Comparison of ENCODE assay signal across 18 cellular contexts in the genomic region with DNA sequence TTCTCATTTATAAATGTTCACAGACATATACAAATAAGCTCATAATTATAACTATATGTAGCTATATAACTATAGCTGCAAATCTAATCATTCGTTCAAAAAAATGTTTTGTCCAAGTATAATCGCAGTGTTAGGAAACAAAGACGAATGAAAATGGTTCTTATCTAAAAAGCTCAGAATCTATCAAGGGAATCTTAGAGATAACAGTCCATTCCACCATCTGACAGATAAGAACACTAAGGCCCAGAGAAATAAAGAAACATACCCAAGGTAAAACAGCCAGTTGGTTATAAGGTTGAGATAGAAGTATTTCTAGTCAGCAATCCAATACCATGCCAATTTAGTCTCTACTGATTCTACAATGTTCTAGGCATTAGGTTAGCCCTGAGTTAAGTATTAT. TPM values are rescaled to one million over a fixed set of nuclear protein-coding genes. Genes with fewer than 3 reads are reported as not detected.
DNase-seq lines count a peak whose midpoint lies in the region; ATAC-seq and TF ChIP-seq lines count a peak whose summit lies in the region.
"Had no signal": no experiment of that assay in that cellular context is flagged by ENCODE, and none has a peak within 500 bp of the region (broad histone marks: within the 10 kb centered on the region; RNA-seq: fewer than 3 reads in every experiment).

No MANE protein-coding gene starts in this region.

- WGBS in heart right ventricle, 2 donors = 64 to 72% methylated on average over 3 of the region's 3 CpGs
- 45 to 55% methylated on average over 3 of the region's 3 CpGs for WGBS in aorta, 2 donors
- WGBS in endodermal cell (ENCODE audit: insufficient coverage in 1 of 2, insufficient read length in 1 of 2), 2 experiments = 91 to 93% methylated on average over 3 of the region's 3 CpGs

- peak overlapping the region; percentile 71 for H3K4me2 ChIP-seq in osteoblast (ENCODE audit: insufficient read depth, low read length)
- H3K4me2 ChIP-seq: A549 had no signal

- ATAC-seq in heart right ventricle = no peak
- ATAC-seq in aorta (ENCODE audit: low FRiP score) = no peak
- ATAC-seq: CD8-positive, alpha-beta T cell had no signal

- H3K27me3 ChIP-seq in heart right ventricle (no peaks in the 10 kb centered on the region), right atrium auricular region (peaks cover 0 to 4% of the 10 kb centered on the region in 2 donors), ascending aorta (no peaks in the 10 kb centered on the region), osteoblast (ENCODE audit: insufficient read depth, low read length) (no peaks in the 10 kb centered on the region), aorta (ENCODE audit: control insufficient read depth in 1 of 2, insufficient read depth in 2 of 2, low read length in 1 of 2) (no peaks in the 10 kb centered on the region), endodermal cell (ENCODE audit: control insufficient read depth, insufficient read depth, low read length, poor library complexity, severe bottlenecking) (no peaks in the 10 kb centered on the region)
- H3K27me3 ChIP-seq: Peyer's patch had no signal

- H3K4me1 ChIP-seq in heart right ventricle (peaks cover 10 to 76% (median 41%) of the 10 kb centered on the region in 9 donors), right atrium auricular region (peaks cover 0 to 57% of the 10 kb centered on the region in 2 donors), ascending aorta (peaks cover 3 to 29% of the 10 kb centered on the region in 2 donors), osteoblast (ENCODE audit: insufficient read depth, low read length) (peaks cover 38% of the 10 kb centered on the region), aorta (ENCODE audit: control insufficient read depth in 1 of 2, insufficient read depth in 2 of 2, low read length in 2 of 2) (peaks cover 0 to 19% of the 10 kb centered on the region in 2 donors), endodermal cell (ENCODE audit: control insufficient read depth, insufficient read depth, low read length) (peaks cover 5% of the 10 kb centered on the region)
- H3K4me1 ChIP-seq: Peyer's patch had no signal

- H3K9ac ChIP-seq in endodermal cell (ENCODE audit: extremely low read depth, low read length, poor library complexity, severe bottlenecking) = no peak overlapping the region

- H3K4me3 Mint-ChIP-seq in activated T-helper 1 cell treated with anti-CD3 and anti-CD28 coated beads, Interleukin-12 subunit alpha, Interleukin-12 subunit beta, Interleukin-2, Interleukin-4 antibody, amounts not matched to agents 30 ng/mL and 10 ng/mL and 1 ng/mL, durations not matched to agents 14 hours and 24 hours and 36 hours = no peak overlapping the region
- H3K4me3 Mint-ChIP-seq in endodermal cell = no peak overlapping the region
- H3K4me3 Mint-ChIP-seq: CD8-positive, alpha-beta T cell had no signal

- intact Hi-C loops in heart right ventricle (cut with DNase I) = loop anchor here in 1 of 10 donors (5.0 kb wide), 1 partner anchor 464 kb away; no protein-coding TSS in a partner anchor
- intact Hi-C loops in ascending aorta (cut with DNase I) = loop anchor here (5.0 kb wide), 1 partner anchor 54 kb away; no protein-coding TSS in a partner anchor
- intact Hi-C loops in aorta (cut with DNase I) = loop anchor here (1.0 to 2.0 kb wide), 2 partner anchors 29 to 31 kb away; a partner anchor contains a TSS
- intact Hi-C loops in activated T-helper 1 cell treated with anti-CD3 and anti-CD28 coated beads, Interleukin-12 subunit alpha, Interleukin-12 subunit beta, Interleukin-2, Interleukin-4 antibody, amounts not matched to agents 30 ng/mL and 10 ng/mL and 1 ng/mL, durations not matched to agents 14 hours and 24 hours and 36 hours (cut with micrococcal nuclease) = no loop called here

- no peak overlapping the region for H3K27ac Mint-ChIP-seq in activated T-helper 1 cell treated with anti-CD3 and anti-CD28 coated beads, Interleukin-12 subunit alpha, Interleukin-12 subunit beta, Interleukin-2, Interleukin-4 antibody, amounts not matched to agents 30 ng/mL and 10 ng/mL and 1 ng/mL, durations not matched to agents 14 hours and 24 hours and 36 hours
- H3K27ac Mint-ChIP-seq in endodermal cell = no peak overlapping the region
- H3K27ac Mint-ChIP-seq: CD8-positive, alpha-beta T cell had no signal

- H2AFZ ChIP-seq in osteoblast (ENCODE audit: low read length) = no peak overlapping the region

- H3K9me3 ChIP-seq in heart right ventricle (no peaks in the 10 kb centered on the region), right atrium auricular region (no peaks in the 10 kb centered on the region), ascending aorta (no peaks in the 10 kb centered on the region), osteoblast (ENCODE audit: low read depth, low read length) (no peaks in the 10 kb centered on the region), aorta (ENCODE audit: control insufficient read depth, low read length) (no peaks in the 10 kb centered on the region), endodermal cell (ENCODE audit: control insufficient read depth, low read length) (no peaks in the 10 kb centered on the region)
- H3K9me3 ChIP-seq: A549, Peyer's patch had no signal

- H3K79me2 ChIP-seq in osteoblast (ENCODE audit: insufficient read depth, low read length) = peaks cover 69% of the 10 kb centered on the region

- H3K4me3 ChIP-seq in heart right ventricle (no peak overlapping the region), right atrium auricular region (no peak overlapping the region), ascending aorta (no peak overlapping the region), osteoblast (ENCODE audit: insufficient read depth, low read length) (no peak overlapping the region), aorta (ENCODE audit: low read length in 2 of 2) (no peak overlapping the region), endodermal cell (ENCODE audit: low read length) (no peak overlapping the region)
- H3K4me3 ChIP-seq: A549, GM12878, Peyer's patch had no signal

- H3K4me1 Mint-ChIP-seq in activated T-helper 1 cell treated with anti-CD3 and anti-CD28 coated beads, Interleukin-12 subunit alpha, Interleukin-12 subunit beta, Interleukin-2, Interleukin-4 antibody, amounts not matched to agents 30 ng/mL and 10 ng/mL and 1 ng/mL, durations not matched to agents 14 hours and 24 hours and 36 hours (ENCODE audit: low read depth) = peaks cover 6% of the 10 kb centered on the region
- H3K4me1 Mint-ChIP-seq in endodermal cell = peaks cover 16% of the 10 kb centered on the region

- H3K9me3 Mint-ChIP-seq in activated T-helper 1 cell treated with anti-CD3 and anti-CD28 coated beads, Interleukin-12 subunit alpha, Interleukin-12 subunit beta, Interleukin-2, Interleukin-4 antibody, amounts not matched to agents 30 ng/mL and 10 ng/mL and 1 ng/mL, durations not matched to agents 14 hours and 24 hours and 36 hours = no peaks in the 10 kb centered on the region
- H3K9me3 Mint-ChIP-seq in endodermal cell = no peaks in the 10 kb centered on the region
- H3K9me3 Mint-ChIP-seq: CD8-positive, alpha-beta T cell had no signal

- H3K36me3 ChIP-seq in heart right ventricle = no peaks in the 10 kb centered on the region
- H3K36me3 ChIP-seq in right atrium auricular region = no peaks in the 10 kb centered on the region
- H3K36me3 ChIP-seq in ascending aorta = no peaks in the 10 kb centered on the region
- H3K36me3 ChIP-seq in osteoblast (ENCODE audit: insufficient read depth, low read length) = no peaks in the 10 kb centered on the region
- no peaks in the 10 kb centered on the region for H3K36me3 ChIP-seq in aorta (ENCODE audit: control insufficient read depth in 1 of 2, insufficient read depth in 2 of 2, low read length in 1 of 2)
- peaks cover 7% of the 10 kb centered on the region for H3K36me3 ChIP-seq in endodermal cell (ENCODE audit: control insufficient read depth, insufficient read depth, low read length)
- H3K36me3 ChIP-seq: Peyer's patch had no signal

- H3K27ac ChIP-seq in heart right ventricle = peak overlapping the region in 6 of 10 donors; percentile 42 to 82 (median 78)
- H3K27ac ChIP-seq in right atrium auricular region = peak overlapping the region in 1 of 2 donors; percentile 85
- H3K27ac ChIP-seq in ascending aorta = peak overlapping the region; percentile 80 to 82
- H3K27ac ChIP-seq in osteoblast (ENCODE audit: low read depth, low read length) = peak overlapping the region; percentile 96
- H3K27ac ChIP-seq in aorta (ENCODE audit: low read depth in 1 of 2, low read length in 2 of 2) = peak overlapping the region; percentile 47 to 57
- no peak overlapping the region for H3K27ac ChIP-seq in endodermal cell (ENCODE audit: low read depth, low read length)
- H3K27ac ChIP-seq: A549, Peyer's patch had no signal

- TF ChIP-seq CTCF in heart right ventricle (IDR thresholded peaks at IDR 0.05) (no peak), right atrium auricular region (IDR thresholded peaks at IDR 0.05) (no peak), ascending aorta (IDR thresholded peaks at IDR 0.05) (no peak), osteoblast (IDR thresholded peaks at IDR 0.05; ENCODE audit: extremely low read depth, low read depth, low read length) (no peak), endodermal cell (conservative IDR thresholded peaks at IDR 0.05) (no peak)

- no peak for DNase-seq in heart right ventricle
- no peak for DNase-seq in right atrium auricular region (ENCODE audit: low spot score)
- no peak for DNase-seq in ascending aorta (ENCODE audit: low spot score in 2 of 2)
- no peak for DNase-seq in osteoblast (ENCODE audit: insufficient read length, low spot score, missing footprints)
- no peak for DNase-seq in aorta
- no peak for DNase-seq in activated T-helper 1 cell treated with anti-CD3 and anti-CD28 coated beads, Interleukin-12 subunit alpha, Interleukin-12 subunit beta, Interleukin-2, Interleukin-4 antibody, amounts not matched to agents 30 ng/mL and 10 ng/mL and 1 ng/mL, durations not matched to agents 14 hours and 24 hours and 36 hours (ENCODE audit: low spot score)
- DNase-seq in endodermal cell = no peak
- no peak for DNase-seq in activated CD4-positive, alpha-beta T cell treated with anti-CD3 and anti-CD28 coated beads, Interleukin-2, amount 50 U/mL, for 4 hours
- DNase-seq: Calu3; CD8-positive, alpha-beta T cell; GOT3; NCI-H2081 treated with DMSO at 0.1 percent for 48 hours; NCI-H510A; NCI-H748 treated with DMSO at 0.1 percent for 48 hours; NK-92 treated with Interleukin-12 subunit alpha and Interleukin-12 subunit beta, amount 100 ng/mL, for 24 hours; Peyer's patch had no signal

- H4K20me1 ChIP-seq in osteoblast (ENCODE audit: insufficient read depth, low read length) = no peaks in the 10 kb centered on the region

- peaks cover 3% of the 10 kb centered on the region for H3K36me3 Mint-ChIP-seq in activated T-helper 1 cell treated with anti-CD3 and anti-CD28 coated beads, Interleukin-12 subunit alpha, Interleukin-12 subunit beta, Interleukin-2, Interleukin-4 antibody, amounts not matched to agents 30 ng/mL and 10 ng/mL and 1 ng/mL, durations not matched to agents 14 hours and 24 hours and 36 hours (ENCODE audit: low read depth)
- peaks cover 9% of the 10 kb centered on the region for H3K36me3 Mint-ChIP-seq in endodermal cell (ENCODE audit: low read depth)

- no peaks in the 10 kb centered on the region for H3K27me3 Mint-ChIP-seq in activated T-helper 1 cell treated with anti-CD3 and anti-CD28 coated beads, Interleukin-12 subunit alpha, Interleukin-12 subunit beta, Interleukin-2, Interleukin-4 antibody, amounts not matched to agents 30 ng/mL and 10 ng/mL and 1 ng/mL, durations not matched to agents 14 hours and 24 hours and 36 hours (ENCODE audit: insufficient read depth)
- no peaks in the 10 kb centered on the region for H3K27me3 Mint-ChIP-seq in endodermal cell (ENCODE audit: insufficient read depth)

RNA-seq across cellular contexts. Expression of a gene that starts 30.2 kb away (rescaled TPM):
- total RNA-seq in heart right ventricle (100 to 1,000 TPM; 133 to 215 (median 192) TPM), right atrium auricular region (100 to 1,000 TPM in 1 of 2 donors, 10 to 100 TPM in 1; 88.3 to 154 TPM), ascending aorta (26.2 TPM), osteoblast (81.9 and 89.8 TPM in 2 replicates), aorta (10 to 100 TPM; 32.2 to 39.9 TPM), endodermal cell (10 to 100 TPM; 70.4 to 75.2 TPM)
- polyA plus RNA-seq in heart right ventricle (100 to 1,000 TPM in 1 of 2 donors, 10 to 100 TPM in 1; 42.6 to 139 TPM), aorta (10 to 100 TPM; 29.1 to 50.3 TPM)
- total RNA-seq in activated T-helper 1 cell treated with anti-CD3 and anti-CD28 coated beads, Interleukin-12 subunit alpha, Interleukin-12 subunit beta, Interleukin-2, Interleukin-4 antibody, amounts not matched to agents 30 ng/mL and 10 ng/mL and 1 ng/mL, durations not matched to agents 14 hours and 24 hours and 36 hours = 69.9 and 76.8 TPM in 2 replicates
- polyA plus RNA-seq in endodermal cell (2013, experiment 1 of 2) = 92.4 TPM
- polyA plus RNA-seq in endodermal cell (2013, experiment 2 of 2) = 86.5 TPM
